In the genomic region with DNA sequence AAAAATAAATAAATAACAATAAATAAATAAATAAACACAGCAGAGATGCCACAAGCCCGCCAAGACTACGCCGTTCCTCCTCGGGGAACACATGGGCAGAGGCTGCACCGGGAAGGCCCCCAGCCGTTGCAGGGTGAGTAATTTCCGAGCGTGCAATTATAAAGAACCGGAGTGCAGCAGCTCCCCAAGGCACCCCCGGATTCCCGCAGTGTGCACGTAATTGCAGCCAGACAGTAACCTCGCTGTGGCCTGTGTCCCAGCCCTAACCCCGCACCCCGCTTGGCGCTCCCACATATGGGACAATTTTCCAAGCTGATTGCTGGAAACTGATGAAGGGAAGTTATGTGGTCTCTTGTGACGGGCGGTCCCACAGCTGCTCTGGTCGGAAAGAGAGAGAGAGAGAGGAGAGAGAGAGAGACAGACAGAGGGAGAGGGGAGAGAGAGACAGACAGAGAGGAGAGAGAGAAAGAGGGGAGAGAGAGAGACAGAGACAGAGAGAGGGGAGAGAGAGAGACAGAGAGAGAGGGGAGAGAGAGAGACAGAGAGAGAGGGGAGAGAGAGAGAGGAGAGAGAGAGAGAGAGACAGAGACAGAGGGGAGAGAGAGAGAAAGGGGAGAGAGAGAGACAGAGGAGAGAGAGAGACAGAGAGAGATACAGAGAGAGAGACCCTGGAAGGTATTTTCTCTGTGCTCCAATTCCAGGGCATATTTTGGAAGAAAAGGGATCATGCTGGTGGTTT, we compare ENCODE assay signal across 14 cellular contexts.
"Had no signal": no experiment of that assay in that cellular context is flagged by ENCODE, and none has a peak within 500 bp of the region (broad histone marks: within the 10 kb centered on the region; RNA-seq: fewer than 3 reads in every experiment).

No MANE protein-coding gene starts in this region.

- ATAC-seq: pancreas; stimulated activated effector memory CD8-positive, alpha-beta T cell treated with anti-CD3 and anti-CD28 coated beads, Interleukin-12 subunit alpha, Interleukin-12 subunit beta, amount 100 ng/mL, for 72 hours had no signal

- H3K27me3 Mint-ChIP-seq: activated naive CD4-positive, alpha-beta T cell treated with anti-CD3 and anti-CD28 coated beads, Interleukin-2, amount 10 ng/mL, durations not matched to agents 7 days and 5 days had no signal

- H3K27me3 ChIP-seq: ascending aorta, pancreas, sigmoid colon, upper lobe of left lung had no signal

- H3K36me3 ChIP-seq: ascending aorta, pancreas, sigmoid colon, upper lobe of left lung had no signal

- H3K4me1 Mint-ChIP-seq: activated naive CD4-positive, alpha-beta T cell treated with anti-CD3 and anti-CD28 coated beads, Interleukin-2, amount 10 ng/mL, durations not matched to agents 7 days and 5 days; endodermal cell; stimulated activated effector memory CD8-positive, alpha-beta T cell treated with anti-CD3 and anti-CD28 coated beads, Interleukin-12 subunit alpha, Interleukin-12 subunit beta, amount 100 ng/mL, for 72 hours had no signal

- H3K4me3 ChIP-seq: ascending aorta, dorsolateral prefrontal cortex, lung, pancreas, sigmoid colon, upper lobe of left lung had no signal

- H3K27ac Mint-ChIP-seq: activated naive CD4-positive, alpha-beta T cell treated with anti-CD3 and anti-CD28 coated beads, Interleukin-2, amount 10 ng/mL, durations not matched to agents 7 days and 5 days; endodermal cell; stimulated activated effector memory CD8-positive, alpha-beta T cell treated with anti-CD3 and anti-CD28 coated beads, Interleukin-12 subunit alpha, Interleukin-12 subunit beta, amount 100 ng/mL, for 72 hours had no signal

- H3K4me3 Mint-ChIP-seq: activated naive CD4-positive, alpha-beta T cell treated with anti-CD3 and anti-CD28 coated beads, Interleukin-2, amount 10 ng/mL, durations not matched to agents 7 days and 5 days; endodermal cell; stimulated activated effector memory CD8-positive, alpha-beta T cell treated with anti-CD3 and anti-CD28 coated beads, Interleukin-12 subunit alpha, Interleukin-12 subunit beta, amount 100 ng/mL, for 72 hours had no signal

- H3K27ac ChIP-seq: ascending aorta, dorsolateral prefrontal cortex, pancreas, sigmoid colon, upper lobe of left lung had no signal

- DNase-seq: activated CD4-positive, alpha-beta T cell treated with anti-CD3 and anti-CD28 coated beads, Interleukin-2, amount 50 U/mL, for 48 hours; activated naive CD4-positive, alpha-beta T cell treated with anti-CD3 and anti-CD28 coated beads, Interleukin-2, amount 10 ng/mL, durations not matched to agents 7 days and 5 days; dorsolateral prefrontal cortex; endodermal cell; islet precursor cell; midbrain; pancreas; sigmoid colon; stimulated activated CD4-positive, alpha-beta T cell treated with anti-CD3 and anti-CD28 coated beads, Interleukin-12 subunit alpha, Interleukin-12 subunit beta, amount 100 ng/mL, for 4 hours; T-helper 1 cell had no signal

- H3K9me3 ChIP-seq: pancreas, upper lobe of left lung had no signal

- H3K4me1 ChIP-seq: ascending aorta, pancreas, sigmoid colon, upper lobe of left lung had no signal

- H3K36me3 Mint-ChIP-seq: activated naive CD4-positive, alpha-beta T cell treated with anti-CD3 and anti-CD28 coated beads, Interleukin-2, amount 10 ng/mL, durations not matched to agents 7 days and 5 days; stimulated activated effector memory CD8-positive, alpha-beta T cell treated with anti-CD3 and anti-CD28 coated beads, Interleukin-12 subunit alpha, Interleukin-12 subunit beta, amount 100 ng/mL, for 72 hours had no signal
